Comparison of ENCODE assay signal across 8 cellular contexts in genomic region chr7:43758861-43759683, GRCh38. TPM values are rescaled to one million over a fixed set of nuclear protein-coding genes. Genes with fewer than 3 reads are reported as not detected.
DNase-seq lines count a peak whose midpoint lies in the region; ATAC-seq, FAIRE-seq and TF ChIP-seq lines count a peak whose summit lies in the region.

No MANE protein-coding gene starts in this region.

- H3K36me3 ChIP-seq in OCI-LY3 (replicated peaks; ENCODE audit: low read depth, low read length), result no peaks in the 10 kb centered on the region
- H3K36me3 ChIP-seq in neuron (ENCODE audit: insufficient read depth, low read length), result no peaks in the 10 kb centered on the region

- H3K4me1 ChIP-seq in A549, result peaks cover 48% of the 10 kb centered on the region
- peaks cover 31% of the 10 kb centered on the region for H3K4me1 ChIP-seq in OCI-LY3 (ENCODE audit: low read length)
- peaks cover 8% of the 10 kb centered on the region for H3K4me1 ChIP-seq in neuron (ENCODE audit: insufficient read depth, low read length)

- CTCF ChIA-PET in A549 (lab: Yijun Ruan, JAX), result interaction anchor here (0.7 to 7.5 kb wide), 5 partner anchors 8 to 79 kb away, joined by 3 to 42 read pairs (median 4); no protein-coding TSS in a partner anchor

- no peak for TF ChIP-seq EP300 in A549 (IDR thresholded peaks at IDR 0.05)

- peak overlapping the region; percentile 51 for H3K9ac ChIP-seq in OCI-LY3 (ENCODE audit: low read length)

- peak; percentile 84 to 85 for ATAC-seq in A549
- ATAC-seq in HG02840 (IDR thresholded peaks at IDR 0.05; ENCODE audit: low FRiP score, unreplicated experiment), result peak; percentile 57

- no peaks in the 10 kb centered on the region for H3K79me2 ChIP-seq in OCI-LY3 (ENCODE audit: low read length)

- no peak overlapping the region; the same call in 1 of the 2 replicates for H2AFZ ChIP-seq in OCI-LY3 (ENCODE audit: low read depth, low read length)
- peak overlapping the region; percentile 89 for H2AFZ ChIP-seq in neuron (ENCODE audit: low read depth, low read length)

- TF ChIP-seq POLR2A in A549 (IDR thresholded peaks at IDR 0.05; ENCODE audit: low read length), result no peak

- H3K4me2 ChIP-seq in A549 (peak overlapping the region; percentile 76), OCI-LY3 (ENCODE audit: low read length) (peak overlapping the region; percentile 81)

- POLR2A ChIA-PET in A549 (lab: Yijun Ruan, JAX), result interaction anchor here (1.0 to 3.0 kb wide), 5 partner anchors 9 to 176 kb away, joined by 3 to 16 read pairs (median 3); partner anchors contain the start of genes COA1 and STK17A

- TF ChIP-seq CTCF in A549 (IDR thresholded peaks at IDR 0.05) (no peak), GM13977 (IDR thresholded peaks at IDR 0.05; ENCODE audit: extremely low read depth, insufficient read depth, missing control alignments) (no peak), OCI-LY3 (IDR thresholded peaks at IDR 0.05; ENCODE audit: low read depth, low read length) (no peak), foreskin fibroblast (IDR thresholded peaks at IDR 0.05; ENCODE audit: low read depth, low read length) (no peak)

- in situ Hi-C loops in GM13977 (cut with MboI; ENCODE audit: low pct_unique_long_range_greater_than_20kb, low sequenced_read_pairs, unreplicated experiment), result no loop called here

- H3K9me3 ChIP-seq in A549 (no peaks in the 10 kb centered on the region), OCI-LY3 (ENCODE audit: insufficient read depth, low read length) (no peaks in the 10 kb centered on the region), neuron (ENCODE audit: low read length) (no peaks in the 10 kb centered on the region)

- FAIRE-seq in A549 (lab: Jason Lieb, UNC), result no peak
- FAIRE-seq in urothelium cell line (lab: Jason Lieb, UNC), result no peak

- 12% methylated on average over 21 of the region's 51 CpGs for WGBS in A549 (ENCODE audit: missing lambda C conversion rate)

- no peaks in the 10 kb centered on the region for H4K20me1 ChIP-seq in OCI-LY3 (ENCODE audit: insufficient read depth, low read length)

- TF ChIP-seq RAD21 in A549 (conservative IDR thresholded peaks at IDR 0.05 in 1 of 2, IDR thresholded peaks at IDR 0.05 in 1 of 2), result no peak

- H3K4me3 ChIP-seq in A549 (peak overlapping the region; percentile 53), OCI-LY3 (ENCODE audit: low read length) (peak overlapping the region; percentile 76), foreskin fibroblast (ENCODE audit: low read depth in 1 of 2, low read length in 2 of 2) (peak overlapping the region; percentile 56 to 58), neuron (ENCODE audit: low read length) (peak overlapping the region; percentile 92)

- DNase-seq in A549 (ENCODE audit: low read depth in 1 of 2, low spot score in 1 of 2) (no peak), GM13977 (ENCODE audit: low spot score) (peak; percentile 73), foreskin fibroblast (peak in 1 of 2 donors; percentile 61), urothelium cell line (ENCODE audit: low spot score) (peak; percentile 67)
- DNase-seq in activated T-helper 9 cell treated with anti-CD3 and anti-CD28 coated beads, Interleukin-2, amount 50 U/mL, for 16 hours (ENCODE audit: low read depth), result peak; percentile 25

- H3K27me3 ChIP-seq in OCI-LY3 (ENCODE audit: low read depth, low read length), result 0 out of 2 replicates have a peak, but pooled peaks cover 3% of the 10 kb centered on the region
- peaks cover 12% of the 10 kb centered on the region for H3K27me3 ChIP-seq in neuron (ENCODE audit: insufficient read depth, low read length)

- H3K27ac ChIP-seq in A549 (peak overlapping the region; percentile 74 to 95), OCI-LY3 (ENCODE audit: low read length) (no peak overlapping the region)

TF ChIP-seq in A549, 52 proteins besides CTCF, POLR2A, EP300 and RAD21:
- TF ChIP-seq PHF8 (IDR thresholded peaks at IDR 0.05; ENCODE audit: borderline replicate concordance, low read depth), result peak; percentile 70
- no peak for TF ChIP-seq HOXB5 (CRISPR knock-in tag; IDR thresholded peaks at IDR 0.05)
- 0 out of 2 replicates have a peak, but pooled peaks have one; percentile 35 for TF ChIP-seq RNF2 (IDR thresholded peaks at IDR 0.05; ENCODE audit: borderline replicate concordance, low read depth)
- TF ChIP-seq MAX (IDR thresholded peaks at IDR 0.05), result peak; percentile 29; the same call in 1 of the 2 replicates
TF ChIP-seq in A549: peak in this region for 3.

RNA-seq across cellular contexts. Expression of gene BLVRA, which starts 0.6 kb away (rescaled TPM):
- polyA plus RNA-seq in A549 (2011; rRNA removed) (71.3 and 85.4 TPM in 2 replicates), A549 (2017; fragmentation: RNase III; extraction: RNeasy Plus Mini Kit Qiagen cat#74134 plus additional on column Dnase treatment) (65.2 to 76.5 TPM (median 68.5 TPM) in 3 replicates)
- 50.1 and 63.7 TPM in 2 replicates for polyA plus RNA-seq in A549 (2012; cell fraction: cytosol; rRNA removed)
- 23.7 and 31.3 TPM in 2 replicates for polyA plus RNA-seq in A549 (2012; cell fraction: nucleus; rRNA removed)
- 29.5 and 36.9 TPM in 2 replicates for polyA minus RNA-seq in A549 (2011; rRNA and poly(A)+ RNA removed)

RNA-seq across cellular contexts. Expression of gene COA1, which starts 29.7 kb away (rescaled TPM):
- polyA plus RNA-seq in A549 (2011; rRNA removed) (57.5 and 84.0 TPM in 2 replicates), A549 (2017; fragmentation: RNase III; extraction: RNeasy Plus Mini Kit Qiagen cat#74134 plus additional on column Dnase treatment) (91.3 to 94.6 TPM (median 91.4 TPM) in 3 replicates)
- 22.8 and 32.3 TPM in 2 replicates for polyA plus RNA-seq in A549 (2012; cell fraction: cytosol; rRNA removed)
- polyA plus RNA-seq in A549 (2012; cell fraction: nucleus; rRNA removed), result 12.7 and 39.8 TPM in 2 replicates
- 59.7 and 63.3 TPM in 2 replicates for polyA minus RNA-seq in A549 (2011; rRNA and poly(A)+ RNA removed)

Comparison
In these comparisons a context has a peak if more than half of its experiments do, and no peak if none do; other contexts are left out.
1. DNase-seq: peak in GM13977 (single experiment), activated T-helper 9 cell treated with anti-CD3 and anti-CD28 coated beads, Interleukin-2, amount 50 U/mL, for 16 hours (single experiment) and urothelium cell line (single experiment); none in A549 (0 of 2).
2. Peak in every context shown above with its lines, with median percentiles within 50 percentile points of each other: H3K4me3 ChIP-seq.